ENCODE assay signal across 7 cellular contexts in genomic region chrX:13209704-13210103, GRCh38.
DNase-seq lines count a peak whose midpoint lies in the region; TF ChIP-seq lines count a peak whose summit lies in the region.
"Not testable (repeated sequence)": the region's sequence is repeated elsewhere in the genome, so short reads cannot be mapped to it uniquely, and the experiment has no call there.

No MANE protein-coding gene starts in this region.

- not testable (repeated sequence) for H2AFZ ChIP-seq in mammary epithelial cell (ENCODE audit: low read depth, low read length)

- peaks cover 15% of the 10 kb centered on the region for H3K9me3 Mint-ChIP-seq in mesothelial cell of epicardium

- 52% methylated on average over 2 of the region's 2 CpGs for WGBS in mammary epithelial cell (ENCODE audit: low coverage, missing lambda C conversion rate)

- H3K36me3 Mint-ChIP-seq in mesothelial cell of epicardium, result not testable (repeated sequence)

- dilution Hi-C loops in mammary epithelial cell (cut with HindIII; ENCODE audit: low sequenced_read_pairs), result not testable (repeated sequence)

- not testable (repeated sequence) for H3K4me2 ChIP-seq in mammary epithelial cell (ENCODE audit: insufficient read depth, low read depth, low read length)

- CTCF ChIA-PET in mammary epithelial cell (lab: Charles Lee; ENCODE audit: low non-redundant PET), result not testable (repeated sequence)

- H3K4me1 ChIP-seq in mammary epithelial cell (ENCODE audit: insufficient read depth, low read length), result not testable (repeated sequence)

- H3K4me1 Mint-ChIP-seq in mesothelial cell of epicardium, result peaks cover 19% of the 10 kb centered on the region

- not testable (repeated sequence) for H3K36me3 ChIP-seq in mammary epithelial cell (ENCODE audit: insufficient read depth, low read length)

- peak overlapping the region; percentile 48 for H3K27ac Mint-ChIP-seq in mesothelial cell of epicardium

- H3K4me3 Mint-ChIP-seq in mesothelial cell of epicardium, result not testable (repeated sequence)

- H4K20me1 ChIP-seq in mammary epithelial cell (ENCODE audit: insufficient read depth, low read length), result not testable (repeated sequence)

- H3K79me2 ChIP-seq in mammary epithelial cell (ENCODE audit: insufficient read depth, low read length), result not testable (repeated sequence)

- DNase-seq in AG10803 (ENCODE audit: low read depth), result peak; percentile 40
- DNase-seq in EL, result peak; percentile 59
- DNase-seq in GM04504 (ENCODE audit: low read depth), result peak; percentile 19
- peak; percentile 77 for DNase-seq in M059J (ENCODE audit: low read depth)
- DNase-seq in RPMI7951 (ENCODE audit: low read depth), result peak; percentile 58
- DNase-seq in mammary epithelial cell, result peak; percentile 74
- not testable (repeated sequence) for DNase-seq in mesothelial cell of epicardium (ENCODE audit: low spot score in 2 of 2, unreplicated experiment in 2 of 2)

- H3K27ac ChIP-seq in mammary epithelial cell (ENCODE audit: insufficient read depth, low read depth, low read length), result not testable (repeated sequence)

- TF ChIP-seq CTCF in AG10803 (conservative IDR thresholded peaks at IDR 0.05; ENCODE audit: low read length); mammary epithelial cell (conservative IDR thresholded peaks at IDR 0.05 in 1 of 2, IDR thresholded peaks at IDR 0.05 in 1 of 2; ENCODE audit: extremely low read depth in 1 of 2, insufficient read depth in 1 of 2, low read depth in 1 of 2, low read length in 2 of 2); mesothelial cell of epicardium (IDR thresholded peaks at IDR 0.05; ENCODE audit: unreplicated experiment): not testable (repeated sequence)

- intact Hi-C loops in mammary epithelial cell (cut with micrococcal nuclease), result not testable (repeated sequence)

- not testable (repeated sequence) for H3K4me3 ChIP-seq in AG10803 (ENCODE audit: low read length); mammary epithelial cell (replicated peaks in 1 of 3; ENCODE audit: insufficient read depth in 1 of 3, low read depth in 2 of 3, low read length in 3 of 3)

- not testable (repeated sequence) for H3K9ac ChIP-seq in mammary epithelial cell (ENCODE audit: insufficient read depth, low read length)

- H3K27me3 Mint-ChIP-seq in mesothelial cell of epicardium (ENCODE audit: low read depth), result not testable (repeated sequence)

- in situ Hi-C loops in mammary epithelial cell (cut with MboI; ENCODE audit: low sequenced_read_pairs in 2 of 2), result not testable (repeated sequence)

- H3K27me3 ChIP-seq in mammary epithelial cell (ENCODE audit: insufficient read depth, low read length), result not testable (repeated sequence)

- BruUV-seq in mammary epithelial cell (replicated peaks; lab: Mats Ljungman, UMichigan), result not testable (repeated sequence)

- H3K9me3 ChIP-seq in mammary epithelial cell (replicated peaks; ENCODE audit: insufficient read depth, low read length), result not testable (repeated sequence)
